ENCODE assay signal across 9 cellular contexts in the genomic region with DNA sequence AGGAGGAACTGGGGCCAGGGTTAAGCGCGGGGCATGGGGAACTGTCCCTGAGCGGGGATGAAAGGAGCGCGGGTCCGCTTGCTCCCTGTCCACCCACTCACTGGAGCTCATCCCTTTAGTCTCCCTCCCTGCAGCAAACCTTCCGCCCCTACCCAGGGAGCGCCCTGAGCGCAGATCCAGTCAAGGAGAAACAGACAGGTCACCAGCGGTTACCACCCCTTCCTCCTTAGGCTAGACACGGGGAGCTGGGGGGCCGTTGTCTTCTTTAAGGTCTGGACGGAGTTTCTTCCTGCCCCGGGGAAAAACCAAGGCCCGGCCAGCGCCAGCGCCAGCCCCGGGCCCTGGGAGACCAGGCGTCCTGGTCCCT. TPM values are rescaled to one million over a fixed set of nuclear protein-coding genes. Genes with fewer than 3 reads are reported as not detected.
DNase-seq lines count a peak whose midpoint lies in the region; ATAC-seq and TF ChIP-seq lines count a peak whose summit lies in the region.
"Had no signal": no experiment of that assay in that cellular context is flagged by ENCODE, and none has a peak within 500 bp of the region (broad histone marks: within the 10 kb centered on the region; RNA-seq: fewer than 3 reads in every experiment).

No MANE protein-coding gene starts in this region.

- H3K4me2 ChIP-seq in hepatocyte: peak overlapping the region; percentile 96

- ATAC-seq in T-helper 17 cell (no peak), psoas muscle (peak in 3 of 4 donors; percentile 11 to 20 (median 13)), HG02870 (IDR thresholded peaks at IDR 0.05; ENCODE audit: unreplicated experiment) (no peak), GM19463 (IDR thresholded peaks at IDR 0.05; ENCODE audit: unreplicated experiment) (no peak)

- no peaks in the 10 kb centered on the region for H3K9me2 ChIP-seq in hepatocyte (replicated peaks; ENCODE audit: insufficient read depth)

- no peaks in the 10 kb centered on the region for H3K79me2 ChIP-seq in hepatocyte

- H3K9me3 ChIP-seq in T-helper 17 cell (ENCODE audit: control insufficient read depth, low read length, poor library complexity, severe bottlenecking) (no peaks in the 10 kb centered on the region), hepatocyte (ENCODE audit: low read depth) (no peaks in the 10 kb centered on the region), psoas muscle (no peaks in the 10 kb centered on the region)

- TF ChIP-seq CTCF in GM12864 (IDR thresholded peaks at IDR 0.05; ENCODE audit: low read depth, low read length, missing control alignments) (no peak), hepatocyte (IDR thresholded peaks at IDR 0.05; ENCODE audit: poor library complexity) (no peak), psoas muscle (IDR thresholded peaks at IDR 0.05) (no peak)

- peaks cover 7% of the 10 kb centered on the region for H3K4me1 Mint-ChIP-seq in T-helper 17 cell

- WGBS in hepatocyte (ENCODE audit: low lambda C conversion rate, missing lambda C conversion rate): 3% methylated on average over 19 of the region's 19 CpGs
- WGBS in psoas muscle, 3 donors: 6 to 19% (median 6%) methylated on average over 14 to 19 of the region's 19 CpGs

- intact Hi-C loops in psoas muscle (cut with DNase I): loop anchor here in 1 of 2 donors (5.0 kb wide), 1 partner anchor 100 kb away; no protein-coding TSS in a partner anchor

- H3K4me3 ChIP-seq in GM12864 (ENCODE audit: low read depth, low read length) (peak overlapping the region; percentile 22; the same call in 1 of the 2 replicates), hepatocyte (peak overlapping the region; percentile 67), psoas muscle (peak overlapping the region; percentile 80)

- H3K27me3 ChIP-seq in hepatocyte (peaks cover 52% of the 10 kb centered on the region), psoas muscle (ENCODE audit: insufficient read depth in 3 of 3, low read length in 2 of 3) (peaks cover 0 to 4% (median 0%) of the 10 kb centered on the region in 3 donors)

- no peak for TF ChIP-seq POLR2A in erythroblast (IDR thresholded peaks at IDR 0.05; ENCODE audit: low read length)

- no peak overlapping the region for H2AFZ ChIP-seq in hepatocyte

- H3K27ac ChIP-seq in hepatocyte (no peak overlapping the region), psoas muscle (peak overlapping the region; percentile 74)

- peaks cover 64% of the 10 kb centered on the region for H3K27me3 Mint-ChIP-seq in T-helper 17 cell

- H4K20me1 ChIP-seq in hepatocyte (ENCODE audit: insufficient read depth, poor library complexity, severe bottlenecking): peaks cover 6% of the 10 kb centered on the region

- no peak for DNase-seq in GM12864 (ENCODE audit: low read depth)
- no peak for DNase-seq in T-helper 17 cell
- peak; percentile 27 for DNase-seq in hepatocyte (ENCODE audit: low spot score)
- DNase-seq in psoas muscle: no peak
- no peak for DNase-seq in erythroblast (lab: John Stamatoyannopoulos, UW)
- DNase-seq in DMS79 (lab: John Stamatoyannopoulos, UW): no peak
- DNase-seq: aorta had no signal

- H3K4me3 Mint-ChIP-seq in T-helper 17 cell: peak overlapping the region; percentile 72

- H3K4me1 ChIP-seq in hepatocyte (ENCODE audit: insufficient read depth) (peaks cover 29% of the 10 kb centered on the region), psoas muscle (peaks cover 15% of the 10 kb centered on the region)

- H3K36me3 Mint-ChIP-seq in T-helper 17 cell (ENCODE audit: low read depth): no peaks in the 10 kb centered on the region

- no peak overlapping the region for H3K27ac Mint-ChIP-seq in T-helper 17 cell

- H3K36me3 ChIP-seq in hepatocyte (replicated peaks; ENCODE audit: insufficient read depth, low read depth): no peaks in the 10 kb centered on the region
- H3K36me3 ChIP-seq in psoas muscle (ENCODE audit: insufficient read depth in 1 of 2, low read depth in 1 of 2): no peaks in the 10 kb centered on the region

RNA-seq across cellular contexts. Expression of a gene that starts 1.0 kb away (rescaled TPM):
- not detected for total RNA-seq in T-helper 17 cell
- total RNA-seq in hepatocyte: 1.6 and 1.7 TPM in 2 replicates
- 4.2 and 5.1 TPM in 2 replicates for polyA plus RNA-seq in hepatocyte
- 1 to 10 TPM in 2 of 4 donors, under 1 TPM in 2; 0.10 to 5.6 (median 0.64) TPM for total RNA-seq in psoas muscle
- polyA plus RNA-seq in psoas muscle: 1 to 10 TPM in 1 of 3 donors, under 1 TPM in 2; 0.18 to 1.7 (median 0.44) TPM
- total RNA-seq: aorta had no signal
- polyA plus RNA-seq: aorta had no signal

Comparison
In these comparisons a context has a peak if more than half of its experiments do, and no peak if none do; other contexts are left out.
1. H3K4me3 ChIP-seq: peak in every context shown above with its lines; median percentile 80 in psoas muscle; 67 in hepatocyte; 22 in GM12864.
2. ATAC-seq: peak in psoas muscle (3 of 4); none in T-helper 17 cell (single experiment), HG02870 (single experiment) and GM19463 (single experiment).